8 cellular contexts compared by ENCODE assay signal in genomic region chr2:111431262-111431661, GRCh38.
DNase-seq lines count a peak whose midpoint lies in the region; ATAC-seq, FAIRE-seq and TF ChIP-seq lines count a peak whose summit lies in the region.
"Not testable (repeated sequence)": the region's sequence is repeated elsewhere in the genome, so short reads cannot be mapped to it uniquely, and the experiment has no call there.

No MANE protein-coding gene starts in this region.

- peaks cover 17% of the 10 kb centered on the region for H3K4me1 ChIP-seq in HepG2 (ENCODE audit: insufficient read depth, low read length)

- H3K27me3 ChIP-seq in HepG2 (ENCODE audit: control insufficient read depth in 1 of 2, insufficient read depth in 2 of 2, low read length in 2 of 2), result not testable (repeated sequence)

- H2AFZ ChIP-seq in HepG2 (ENCODE audit: low read length), result not testable (repeated sequence)

- CTCF ChIA-PET in HepG2 (lab: Yijun Ruan, JAX; ENCODE audit: low intra/inter-chr PET ratio, low total read pairs), result not testable (repeated sequence)

- H3K4me1 Mint-ChIP-seq in dendritic cell treated with granulocyte-macrophage colony-stimulating factor and Interleukin-4, amounts not matched to agents 40 ng/mL and 50 ng/mL, for 4 days (ENCODE audit: low read depth), result peaks cover 17% of the 10 kb centered on the region

- TF ChIP-seq CTCF in HepG2 (CRISPR knock-in tag; IDR thresholded peaks at IDR 0.05), result not testable (repeated sequence)

- not testable (repeated sequence) for TF ChIP-seq EP300 in HepG2 (IDR thresholded peaks at IDR 0.05; ENCODE audit: low read depth in 2 of 2, low read length in 2 of 2); HepG2 (CRISPR knock-in tag; IDR thresholded peaks at IDR 0.05; ENCODE audit: borderline replicate concordance)

- not testable (repeated sequence) for H3K9me3 Mint-ChIP-seq in dendritic cell treated with granulocyte-macrophage colony-stimulating factor and Interleukin-4, amounts not matched to agents 40 ng/mL and 50 ng/mL, for 4 days

- intact Hi-C loops in dendritic cell treated with granulocyte-macrophage colony-stimulating factor and Interleukin-4, amounts not matched to agents 40 ng/mL and 50 ng/mL, for 4 days (cut with micrococcal nuclease); HepG2 (cut with micrococcal nuclease; ENCODE audit: unreplicated experiment): not testable (repeated sequence)

- not testable (repeated sequence) for H3K9me3 ChIP-seq in HepG2 (ENCODE audit: low read length)

- H3K27ac Mint-ChIP-seq in dendritic cell treated with granulocyte-macrophage colony-stimulating factor and Interleukin-4, amounts not matched to agents 40 ng/mL and 50 ng/mL, for 4 days, result peak overlapping the region; percentile 77

- POLR2A ChIA-PET in HepG2 (lab: Yijun Ruan, JAX), result not testable (repeated sequence)

- in situ Hi-C loops in HepG2 (cut with HindIII; ENCODE audit: extremely low pct_ligation_motif_present, low pct_unique_long_range_greater_than_20kb), result not testable (repeated sequence)

- H3K4me3 ChIP-seq in HepG2 (replicated peaks in 1 of 3; ENCODE audit: insufficient read depth in 1 of 3, low read depth in 2 of 3, low read length in 3 of 3), result not testable (repeated sequence)

- not testable (repeated sequence) for DNase-seq in HepG2 (ENCODE audit: low spot score); stimulated activated naive CD8-positive, alpha-beta T cell treated with anti-CD3 and anti-CD28 coated beads, Interleukin-15, Interleukin-2, amounts not matched to agents 100 U/mL and 50 U/mL, for 24 hours

- not testable (repeated sequence) for H3K36me3 Mint-ChIP-seq in dendritic cell treated with granulocyte-macrophage colony-stimulating factor and Interleukin-4, amounts not matched to agents 40 ng/mL and 50 ng/mL, for 4 days (ENCODE audit: low read depth)

- peak overlapping the region; percentile 35 for H3K27ac ChIP-seq in HepG2 (ENCODE audit: extremely low read length, insufficient read depth, low read length)

- peak; percentile 66 for FAIRE-seq in HepG2 (lab: Jason Lieb, UNC)

- TF ChIP-seq RAD21 in HepG2 (CRISPR knock-in tag; IDR thresholded peaks at IDR 0.05), result not testable (repeated sequence)

- not testable (repeated sequence) for H3K36me3 ChIP-seq in HepG2 (replicated peaks in 1 of 2; ENCODE audit: control insufficient read depth in 1 of 2, insufficient read depth in 2 of 2, low read length in 2 of 2)

- not testable (repeated sequence) for TF ChIP-seq POLR2A in HepG2 (IDR thresholded peaks at IDR 0.05; ENCODE audit: insufficient read depth in 1 of 2, low read depth in 2 of 2, low read length in 2 of 2)

- BruUV-seq in HepG2 (replicated peaks; lab: Mats Ljungman, UMichigan), result not testable (repeated sequence)

- not testable (repeated sequence) for H4K20me1 ChIP-seq in HepG2 (ENCODE audit: insufficient read depth, low read length)

- peak; percentile 44 for ATAC-seq in GM18517 (IDR thresholded peaks at IDR 0.05; ENCODE audit: unreplicated experiment)
- ATAC-seq in GM19463 (IDR thresholded peaks at IDR 0.05; ENCODE audit: unreplicated experiment), result peak; percentile 45
- peak; percentile 41 for ATAC-seq in HG02571 (IDR thresholded peaks at IDR 0.05; ENCODE audit: unreplicated experiment)
- ATAC-seq in HG03060 (IDR thresholded peaks at IDR 0.05; ENCODE audit: low read depth, unreplicated experiment), result peak; percentile 39
- peak; percentile 53 for ATAC-seq in HG03460 (IDR thresholded peaks at IDR 0.05; ENCODE audit: unreplicated experiment)
- ATAC-seq in HepG2, result peak; percentile 66
- peak; percentile 13 for ATAC-seq in stimulated activated naive CD8-positive, alpha-beta T cell treated with anti-CD3 and anti-CD28 coated beads, Interleukin-15, Interleukin-2, amounts not matched to agents 100 U/mL and 50 U/mL, for 24 hours

- H3K79me2 ChIP-seq in HepG2 (ENCODE audit: insufficient read depth, low read length), result peaks cover 16% of the 10 kb centered on the region

- 0 out of 2 replicates have a peak overlapping the region, but pooled peaks have one; percentile 18 for H3K4me2 ChIP-seq in HepG2 (ENCODE audit: low read depth, low read length)

- 20% methylated on average over 3 of the region's 5 CpGs for WGBS in HepG2 (ENCODE audit: low lambda C conversion rate)

- H3K9ac ChIP-seq in HepG2 (ENCODE audit: insufficient read depth, low read depth, low read length), result not testable (repeated sequence)

- H3K27me3 Mint-ChIP-seq in dendritic cell treated with granulocyte-macrophage colony-stimulating factor and Interleukin-4, amounts not matched to agents 40 ng/mL and 50 ng/mL, for 4 days, result not testable (repeated sequence)

- not testable (repeated sequence) for H3K4me3 Mint-ChIP-seq in dendritic cell treated with granulocyte-macrophage colony-stimulating factor and Interleukin-4, amounts not matched to agents 40 ng/mL and 50 ng/mL, for 4 days

Comparison
In these comparisons a context has a peak if more than half of its experiments do, and no peak if none do; other contexts are left out.
1. ATAC-seq: peak in every context shown above with its lines; median percentile 66 in HepG2; 53 in HG03460; 45 in GM19463; 44 in GM18517; 41 in HG02571; 39 in HG03060; 13 in stimulated activated naive CD8-positive, alpha-beta T cell treated with anti-CD3 and anti-CD28 coated beads, Interleukin-15, Interleukin-2, amounts not matched to agents 100 U/mL and 50 U/mL, for 24 hours.